9 cellular contexts compared by ENCODE assay signal in genomic region chr1:89721351-89721750, GRCh38.
DNase-seq lines count a peak whose midpoint lies in the region; ATAC-seq lines count a peak whose summit lies in the region.
"Had no signal": no experiment of that assay in that cellular context is flagged by ENCODE, and none has a peak within 500 bp of the region (broad histone marks: within the 10 kb centered on the region; RNA-seq: fewer than 3 reads in every experiment).

No MANE protein-coding gene starts in this region.

- intact Hi-C loops in dendritic cell treated with granulocyte-macrophage colony-stimulating factor and Interleukin-4, amounts not matched to agents 40 ng/mL and 50 ng/mL, for 4 days (cut with micrococcal nuclease): no loop called here

- no peak overlapping the region for H3K4me3 Mint-ChIP-seq in dendritic cell treated with granulocyte-macrophage colony-stimulating factor and Interleukin-4, amounts not matched to agents 40 ng/mL and 50 ng/mL, for 4 days
- peak overlapping the region; percentile 39 to 55 for H3K4me3 Mint-ChIP-seq in stimulated activated naive CD8-positive, alpha-beta T cell treated with anti-CD3 and anti-CD28 coated beads, Interleukin-15, amount 100 ng/mL, for 72 hours

- ATAC-seq in stimulated activated naive CD8-positive, alpha-beta T cell treated with anti-CD3 and anti-CD28 coated beads, Interleukin-15, amount 100 ng/mL, for 72 hours: peak; percentile 38
- no peak for ATAC-seq in GM21515 (IDR thresholded peaks at IDR 0.05; ENCODE audit: unreplicated experiment)
- no peak for ATAC-seq in GM19035 (IDR thresholded peaks at IDR 0.05; ENCODE audit: unreplicated experiment)

- no peaks in the 10 kb centered on the region for H3K27me3 Mint-ChIP-seq in dendritic cell treated with granulocyte-macrophage colony-stimulating factor and Interleukin-4, amounts not matched to agents 40 ng/mL and 50 ng/mL, for 4 days
- no peaks in the 10 kb centered on the region for H3K27me3 Mint-ChIP-seq in stimulated activated naive CD8-positive, alpha-beta T cell treated with anti-CD3 and anti-CD28 coated beads, Interleukin-15, amount 100 ng/mL, for 72 hours

- peaks cover 22% of the 10 kb centered on the region for H3K36me3 Mint-ChIP-seq in dendritic cell treated with granulocyte-macrophage colony-stimulating factor and Interleukin-4, amounts not matched to agents 40 ng/mL and 50 ng/mL, for 4 days (ENCODE audit: low read depth)

- DNase-seq in stimulated activated CD4-positive, alpha-beta T cell treated with anti-CD3 and anti-CD28 coated beads, Interleukin-15, amount 100 ng/mL, for 24 hours: peak; percentile 39
- DNase-seq in stimulated activated CD4-positive, alpha-beta T cell treated with anti-CD3 and anti-CD28 coated beads, Interleukin-4, amount 100 ng/mL, for 1 hour: no peak
- DNase-seq in RPMI7951 (ENCODE audit: low read depth): peak; percentile 79
- peak; percentile 15 to 20 for DNase-seq in stimulated activated naive CD8-positive, alpha-beta T cell treated with anti-CD3 and anti-CD28 coated beads, Interleukin-15, amount 100 ng/mL, for 72 hours
- DNase-seq in cerebellar nuclear complex (lab: John Stamatoyannopoulos, UW): no peak
- DNase-seq: NCI-H1092 had no signal

- peak overlapping the region; percentile 50 for H3K27ac Mint-ChIP-seq in dendritic cell treated with granulocyte-macrophage colony-stimulating factor and Interleukin-4, amounts not matched to agents 40 ng/mL and 50 ng/mL, for 4 days
- peak overlapping the region; percentile 87 to 92 for H3K27ac Mint-ChIP-seq in stimulated activated naive CD8-positive, alpha-beta T cell treated with anti-CD3 and anti-CD28 coated beads, Interleukin-15, amount 100 ng/mL, for 72 hours

- H3K4me1 Mint-ChIP-seq in dendritic cell treated with granulocyte-macrophage colony-stimulating factor and Interleukin-4, amounts not matched to agents 40 ng/mL and 50 ng/mL, for 4 days (ENCODE audit: low read depth): peaks cover 74% of the 10 kb centered on the region
- H3K4me1 Mint-ChIP-seq in stimulated activated naive CD8-positive, alpha-beta T cell treated with anti-CD3 and anti-CD28 coated beads, Interleukin-15, amount 100 ng/mL, for 72 hours: peaks cover 91% of the 10 kb centered on the region

- H3K9me3 Mint-ChIP-seq in dendritic cell treated with granulocyte-macrophage colony-stimulating factor and Interleukin-4, amounts not matched to agents 40 ng/mL and 50 ng/mL, for 4 days: no peaks in the 10 kb centered on the region
- peaks cover 7 to 13% of the 10 kb centered on the region in 2 donors for H3K9me3 Mint-ChIP-seq in stimulated activated naive CD8-positive, alpha-beta T cell treated with anti-CD3 and anti-CD28 coated beads, Interleukin-15, amount 100 ng/mL, for 72 hours

Comparison
In these comparisons a context has a peak if more than half of its experiments do, and no peak if none do; other contexts are left out.
1. DNase-seq: peak in stimulated activated CD4-positive, alpha-beta T cell treated with anti-CD3 and anti-CD28 coated beads, Interleukin-15, amount 100 ng/mL, for 24 hours (single experiment), RPMI7951 (single experiment) and stimulated activated naive CD8-positive, alpha-beta T cell treated with anti-CD3 and anti-CD28 coated beads, Interleukin-15, amount 100 ng/mL, for 72 hours (2 of 2); none in stimulated activated CD4-positive, alpha-beta T cell treated with anti-CD3 and anti-CD28 coated beads, Interleukin-4, amount 100 ng/mL, for 1 hour (single experiment) and cerebellar nuclear complex (0 of 2).